Comparison of ENCODE assay signal across 13 cellular contexts in genomic region chr3:43584043-43584826, GRCh38. TPM values are rescaled to one million over a fixed set of nuclear protein-coding genes. Genes with fewer than 3 reads are reported as not detected.
DNase-seq lines count a peak whose midpoint lies in the region; ATAC-seq, FAIRE-seq and TF ChIP-seq lines count a peak whose summit lies in the region.
"Had no signal": no experiment of that assay in that cellular context is flagged by ENCODE, and none has a peak within 500 bp of the region (broad histone marks: within the 10 kb centered on the region; RNA-seq: fewer than 3 reads in every experiment).

No MANE protein-coding gene starts in this region.

- no peak overlapping the region for H2BK120ac ChIP-seq in H1 (replicated peaks; ENCODE audit: low read depth, low read length)

- no peak overlapping the region for H3K56ac ChIP-seq in H1 (replicated peaks; ENCODE audit: insufficient read length, low read depth, low read length)

- H3K9me3 Mint-ChIP-seq in activated naive CD4-positive, alpha-beta T cell treated with anti-CD3 and anti-CD28 coated beads, Interleukin-2, amount 10 ng/mL, durations not matched to agents 7 days and 5 days, result peaks cover 2% of the 10 kb centered on the region
- no peaks in the 10 kb centered on the region for H3K9me3 Mint-ChIP-seq in stimulated activated effector memory CD8-positive, alpha-beta T cell treated with anti-CD3 and anti-CD28 coated beads, Interleukin-12 subunit alpha, Interleukin-12 subunit beta, amount 100 ng/mL, for 72 hours
- no peaks in the 10 kb centered on the region for H3K9me3 Mint-ChIP-seq in glutamatergic neuron (ENCODE audit: unreplicated experiment)

- no peak overlapping the region for H3K4me2 ChIP-seq in H1 (ENCODE audit: insufficient read depth in 1 of 2, low read depth in 2 of 2, low read length in 2 of 2)

- peaks cover 0 to 8% (median 0%) of the 10 kb centered on the region in 4 experiments; a peak in 1 of 7 replicates for H3K4me1 ChIP-seq in H1 (replicated peaks in 1 of 4; ENCODE audit: control insufficient read depth in 3 of 4, insufficient read depth in 4 of 4, low read length in 3 of 4)

- no peak overlapping the region for H4K8ac ChIP-seq in H1 (ENCODE audit: extremely low read depth, insufficient read depth, low read length)

- no peaks in the 10 kb centered on the region for H3K27me3 Mint-ChIP-seq in activated naive CD4-positive, alpha-beta T cell treated with anti-CD3 and anti-CD28 coated beads, Interleukin-2, amount 10 ng/mL, durations not matched to agents 7 days and 5 days
- peaks cover 2% of the 10 kb centered on the region for H3K27me3 Mint-ChIP-seq in glutamatergic neuron (ENCODE audit: unreplicated experiment)
- H3K27me3 Mint-ChIP-seq: progenitor cell of endocrine pancreas had no signal

- H4K20me1 ChIP-seq in H1 (replicated peaks in 1 of 2; ENCODE audit: control insufficient read depth in 1 of 2, insufficient read depth in 2 of 2, low read length in 2 of 2), result peaks cover 0 to 3% of the 10 kb centered on the region in 2 experiments

- no peaks in the 10 kb centered on the region for H3K23me2 ChIP-seq in H1 (ENCODE audit: low read depth, low read length)

- no peak overlapping the region for H3K9ac ChIP-seq in H1 (replicated peaks in 1 of 4; ENCODE audit: extremely low read depth in 1 of 4, low read depth in 3 of 4, low read length in 3 of 4)

- no peaks in the 10 kb centered on the region for H3K9me3 ChIP-seq in H1 (ENCODE audit: insufficient read depth in 2 of 2, low read depth in 1 of 2, low read length in 1 of 2)

- no peak for FAIRE-seq in H1 (lab: Jason Lieb, UNC)
- FAIRE-seq: G401.6, kidney had no signal

- H3K36me3 Mint-ChIP-seq in activated naive CD4-positive, alpha-beta T cell treated with anti-CD3 and anti-CD28 coated beads, Interleukin-2, amount 10 ng/mL, durations not matched to agents 7 days and 5 days, result no peaks in the 10 kb centered on the region
- H3K36me3 Mint-ChIP-seq in stimulated activated effector memory CD8-positive, alpha-beta T cell treated with anti-CD3 and anti-CD28 coated beads, Interleukin-12 subunit alpha, Interleukin-12 subunit beta, amount 100 ng/mL, for 72 hours, result peaks cover 4% of the 10 kb centered on the region
- H3K36me3 Mint-ChIP-seq in glutamatergic neuron (ENCODE audit: unreplicated experiment), result no peaks in the 10 kb centered on the region

- no peaks in the 10 kb centered on the region for H3K79me2 ChIP-seq in H1 (ENCODE audit: control insufficient read depth in 1 of 2, insufficient read depth in 2 of 2, low read length in 2 of 2)

- no peaks in the 10 kb centered on the region for H3K36me3 ChIP-seq in H1 (ENCODE audit: control insufficient read depth in 2 of 4, insufficient read depth in 4 of 4, low read length in 3 of 4)

- H3K4me3 Mint-ChIP-seq in activated naive CD4-positive, alpha-beta T cell treated with anti-CD3 and anti-CD28 coated beads, Interleukin-2, amount 10 ng/mL, durations not matched to agents 7 days and 5 days, result no peak overlapping the region
- no peak overlapping the region for H3K4me3 Mint-ChIP-seq in stimulated activated effector memory CD8-positive, alpha-beta T cell treated with anti-CD3 and anti-CD28 coated beads, Interleukin-12 subunit alpha, Interleukin-12 subunit beta, amount 100 ng/mL, for 72 hours
- H3K4me3 Mint-ChIP-seq in glutamatergic neuron (ENCODE audit: unreplicated experiment), result no peak overlapping the region

- H3K4me1 Mint-ChIP-seq in activated naive CD4-positive, alpha-beta T cell treated with anti-CD3 and anti-CD28 coated beads, Interleukin-2, amount 10 ng/mL, durations not matched to agents 7 days and 5 days, result peaks cover 16% of the 10 kb centered on the region
- peaks cover 7% of the 10 kb centered on the region for H3K4me1 Mint-ChIP-seq in stimulated activated effector memory CD8-positive, alpha-beta T cell treated with anti-CD3 and anti-CD28 coated beads, Interleukin-12 subunit alpha, Interleukin-12 subunit beta, amount 100 ng/mL, for 72 hours
- no peaks in the 10 kb centered on the region for H3K4me1 Mint-ChIP-seq in glutamatergic neuron (ENCODE audit: low read depth, unreplicated experiment)

- POLR2A ChIA-PET in H1 (lab: Charles Lee; ENCODE audit: partially characterized antibody), result no interaction called here

- H2AFZ ChIP-seq in H1 (ENCODE audit: low read length), result no peak overlapping the region

- TF ChIP-seq RAD21 in H1 (IDR thresholded peaks at IDR 0.05 in 1 of 2, conservative IDR thresholded peaks at IDR 0.05 in 1 of 2; ENCODE audit: low read depth in 2 of 2, low read length in 2 of 2), result no peak

- H3K18ac ChIP-seq in H1 (ENCODE audit: extremely low read depth, low read length), result no peak overlapping the region

- H2BK5ac ChIP-seq in H1 (ENCODE audit: low read depth, low read length), result no peak overlapping the region

- CTCF ChIA-PET in activated naive CD4-positive, alpha-beta T cell treated with anti-CD3 and anti-CD28 coated beads, Interleukin-2, amount 10 ng/mL, durations not matched to agents 7 days and 5 days (lab: Charles Lee), result no interaction called here
- CTCF ChIA-PET in H1 (lab: Charles Lee; ENCODE audit: partially characterized antibody), result interaction anchor here (0.7 to 1.1 kb wide), 4 partner anchors 23 to 380 kb away, joined by 3 read pairs; no protein-coding TSS in a partner anchor

- no peaks in the 10 kb centered on the region for H3K79me1 ChIP-seq in H1 (ENCODE audit: low read depth, low read length)

- H2BK15ac ChIP-seq in H1 (ENCODE audit: low read length), result no peak overlapping the region

- no peak for TF ChIP-seq CTCF in H1 (IDR thresholded peaks at IDR 0.05; ENCODE audit: control extremely low read depth in 1 of 3, insufficient read depth in 1 of 3, low read depth in 1 of 3, low read length in 3 of 3)
- no peak for TF ChIP-seq CTCF in glutamatergic neuron (IDR thresholded peaks at IDR 0.05; ENCODE audit: partially characterized antibody, unreplicated experiment)

- TF ChIP-seq EP300 in H1 (IDR thresholded peaks at IDR 0.05; ENCODE audit: borderline replicate concordance in 1 of 2, low read depth in 2 of 2, low read length in 2 of 2), result no peak

- peak; percentile 77 for ATAC-seq in stimulated activated effector memory CD8-positive, alpha-beta T cell treated with anti-CD3 and anti-CD28 coated beads, Interleukin-12 subunit alpha, Interleukin-12 subunit beta, amount 100 ng/mL, for 72 hours
- ATAC-seq in HG02840 (IDR thresholded peaks at IDR 0.05; ENCODE audit: low FRiP score, unreplicated experiment) (no peak), GM21825 (IDR thresholded peaks at IDR 0.05; ENCODE audit: unreplicated experiment) (no peak)

- H3K14ac ChIP-seq in H1 (ENCODE audit: insufficient read length), result no peak overlapping the region

- in situ Hi-C loops in KBM-7 (cut with MboI; ENCODE audit: low pct_unique_long_range_greater_than_20kb, low sequenced_read_pairs), result no loop called here

- no peak overlapping the region for H4K5ac ChIP-seq in H1 (ENCODE audit: insufficient read length, low read depth, low read length)

- H2AK5ac ChIP-seq in H1 (ENCODE audit: low read depth, low read length), result no peak overlapping the region

- H2BK20ac ChIP-seq in H1 (ENCODE audit: low read length), result no peak overlapping the region

- 96% methylated on average over 14 of the region's 14 CpGs; no CpG with 5 or more reads in 1 of the 2 experiments for WGBS in H1 (ENCODE audit: extremely low coverage in 1 of 2, insufficient coverage in 1 of 2, insufficient read length in 1 of 2, insufficient replicate concordance in 2 of 2, low coverage in 1 of 2, low lambda C conversion rate in 2 of 2, missing lambda C conversion rate in 1 of 2), 2 experiments

- H3K4ac ChIP-seq in H1 (replicated peaks; ENCODE audit: insufficient read length, low read depth, low read length), result no peak overlapping the region

- no peak for TF ChIP-seq POLR2A in H1 (IDR thresholded peaks at IDR 0.05; ENCODE audit: control extremely low read depth in 1 of 2, low read depth in 2 of 2, low read length in 2 of 2)

- H3K23ac ChIP-seq in H1 (ENCODE audit: insufficient read length), result no peak overlapping the region

- H3K27ac ChIP-seq in H1 (ENCODE audit: low read depth, low read length), result no peak overlapping the region

- no peak overlapping the region for H3K4me3 ChIP-seq in H1 (ENCODE audit: extremely low read depth in 1 of 4, insufficient read depth in 2 of 4, low read depth in 3 of 4, low read length in 4 of 4)

- no peak overlapping the region for H2BK12ac ChIP-seq in H1 (ENCODE audit: low read depth, low read length)

- H4K91ac ChIP-seq in H1 (replicated peaks; ENCODE audit: insufficient read length, low read length), result no peak overlapping the region

- H3K27me3 ChIP-seq in H1 (replicated peaks in 1 of 4; ENCODE audit: control insufficient read depth in 3 of 4, extremely low read depth in 1 of 4, insufficient read depth in 3 of 4, low read length in 3 of 4), result no peaks in the 10 kb centered on the region

- peak overlapping the region; percentile 29 for H3K27ac Mint-ChIP-seq in activated naive CD4-positive, alpha-beta T cell treated with anti-CD3 and anti-CD28 coated beads, Interleukin-2, amount 10 ng/mL, durations not matched to agents 7 days and 5 days
- H3K27ac Mint-ChIP-seq in stimulated activated effector memory CD8-positive, alpha-beta T cell treated with anti-CD3 and anti-CD28 coated beads, Interleukin-12 subunit alpha, Interleukin-12 subunit beta, amount 100 ng/mL, for 72 hours, result no peak overlapping the region
- H3K27ac Mint-ChIP-seq in glutamatergic neuron (ENCODE audit: unreplicated experiment), result no peak overlapping the region
- H3K27ac Mint-ChIP-seq: progenitor cell of endocrine pancreas had no signal

- DNase-seq in activated naive CD4-positive, alpha-beta T cell treated with anti-CD3 and anti-CD28 coated beads, Interleukin-2, amount 10 ng/mL, durations not matched to agents 7 days and 5 days, result no peak
- DNase-seq in activated naive CD4-positive, alpha-beta T cell treated with Interleukin-2 at 50 U/mL for 16 hours, result no peak
- DNase-seq in KBM-7 (peak; percentile 12), H1 (ENCODE audit: low read depth in 1 of 2, low spot score in 2 of 2) (no peak), glutamatergic neuron (no peak)
- no peak for DNase-seq in stimulated activated effector memory CD8-positive, alpha-beta T cell treated with anti-CD3 and anti-CD28 coated beads, Interleukin-12 subunit alpha, Interleukin-12 subunit beta, amount 100 ng/mL, for 72 hours (ENCODE audit: low spot score in 2 of 2)
- DNase-seq: kidney, NCI-H1105, NCI-H226 had no signal

TF ChIP-seq in H1, 55 proteins besides CTCF, POLR2A, EP300 and RAD21 (continues in another document):
- TF ChIP-seq NANOG (IDR thresholded peaks at IDR 0.05; ENCODE audit: insufficient read depth, low read depth, low read length, poor library complexity, severe bottlenecking), result no peak

RNA-seq across cellular contexts. Expression of gene ANO10, which starts 37.6 kb away (rescaled TPM):
- 53.2 and 53.6 TPM in 2 replicates for total RNA-seq in H1 (2021; fragmentation: NEBNext Ultra II Directional; extraction: Animal tissue kit (Norgen Biotek cat#: 25700))
- 23.2 and 38.0 TPM in 2 replicates for polyA plus RNA-seq in H1 (2011; rRNA removed)
- 26.8 TPM for polyA plus RNA-seq in H1 (2011; cell fraction: cytosol; rRNA removed)
- 23.6 TPM for polyA plus RNA-seq in H1 (2011; cell fraction: nucleus; rRNA removed)
- polyA plus RNA-seq in H1 (2012, experiment 1 of 2), result 33.2 to 39.5 TPM (median 36.4 TPM) in 4 replicates
- 19.9 TPM for polyA plus RNA-seq in H1 (2012, experiment 2 of 2)
- polyA plus RNA-seq in H1 (2013, experiment 1 of 2), result 45.3 TPM
- polyA plus RNA-seq in H1 (2013, experiment 2 of 2), result 44.9 TPM
- polyA minus RNA-seq in H1 (2011; rRNA and poly(A)+ RNA removed), result 61.6 and 95.4 TPM in 2 replicates
- 25.0 TPM for polyA minus RNA-seq in H1 (2011; cell fraction: cytosol; rRNA and poly(A)+ RNA removed)
- polyA minus RNA-seq in H1 (2011; cell fraction: nucleus; rRNA and poly(A)+ RNA removed), result 63.2 TPM
- total RNA-seq in glutamatergic neuron (ENCODE audit: unreplicated experiment), result 44.9 TPM
